17 cellular contexts compared by ENCODE assay signal in the genomic region with DNA sequence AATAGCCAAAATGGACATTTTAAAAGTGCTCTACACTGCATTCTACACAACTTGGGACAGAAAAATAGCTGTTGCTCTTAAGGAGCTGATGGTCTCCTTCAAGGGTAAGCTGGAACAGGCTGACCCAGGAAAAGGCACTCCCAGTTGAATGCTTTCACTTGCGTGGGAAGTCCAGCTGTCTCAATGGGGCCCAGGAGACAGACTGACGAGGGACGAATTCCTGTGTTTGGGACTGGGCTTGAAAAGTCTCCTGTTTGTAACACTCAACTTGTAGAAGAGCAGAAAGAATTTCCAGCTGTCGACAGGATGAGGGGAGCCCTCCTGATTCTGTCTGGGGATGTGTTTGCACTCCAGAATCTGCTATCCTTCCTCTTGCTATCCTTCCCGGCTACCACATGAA.
DNase-seq lines count a peak whose midpoint lies in the region; ATAC-seq and TF ChIP-seq lines count a peak whose summit lies in the region.
"Had no signal": no experiment of that assay in that cellular context is flagged by ENCODE, and none has a peak within 500 bp of the region (broad histone marks: within the 10 kb centered on the region; RNA-seq: fewer than 3 reads in every experiment).

No MANE protein-coding gene starts in this region.

- no peak for TF ChIP-seq CTCF in VCaP (conservative IDR thresholded peaks at IDR 0.05)
- no peak for TF ChIP-seq CTCF in heart left ventricle (IDR thresholded peaks at IDR 0.05)
- no peak for TF ChIP-seq CTCF in nephron progenitor cell (IDR thresholded peaks at IDR 0.05)
- TF ChIP-seq CTCF in testis (IDR thresholded peaks at IDR 0.05), result no peak

- TF ChIP-seq POLR2A in heart left ventricle (IDR thresholded peaks at IDR 0.05) (no peak), testis (IDR thresholded peaks at IDR 0.05) (no peak)

- H3K27me3 ChIP-seq in heart left ventricle (no peaks in the 10 kb centered on the region), testis (no peaks in the 10 kb centered on the region)

- H3K4me3 ChIP-seq in heart left ventricle (no peak overlapping the region), testis (no peak overlapping the region)
- H3K4me3 ChIP-seq: GM12878, K562 had no signal

- peak; percentile 67 to 90 (median 78) for ATAC-seq in heart left ventricle
- ATAC-seq: activated CD4-positive, alpha-beta T cell treated with anti-CD3 and anti-CD28 coated beads for 36 hours; GM12878; K562; natural killer cell; Panc1 had no signal

- intact Hi-C loops in heart left ventricle (cut with DNase I) (no loop called here), testis (cut with DNase I; ENCODE audit: low total_unique reads) (no loop called here)

- H3K4me1 ChIP-seq in heart left ventricle (peaks cover 0 to 43% (median 29%) of the 10 kb centered on the region in 12 donors), testis (peaks cover 38% of the 10 kb centered on the region)

- H3K9me3 ChIP-seq in heart left ventricle (peaks cover 0 to 37% (median 27%) of the 10 kb centered on the region in 12 donors), testis (no peaks in the 10 kb centered on the region)

- H3K4me1 Mint-ChIP-seq in nephron progenitor cell, result no peaks in the 10 kb centered on the region

- DNase-seq in heart left ventricle, result peak in 4 of 5 donors; percentile 62 to 76 (median 70)
- DNase-seq in nephron progenitor cell, result no peak
- DNase-seq in testis, result peak; percentile 50
- DNase-seq in amygdala (lab: John Stamatoyannopoulos, UW), result no peak
- no peak for DNase-seq in NCI-H1694 (lab: John Stamatoyannopoulos, UW)
- DNase-seq in NCI-H187 treated with DMSO at 0.1 percent for 48 hours (lab: John Stamatoyannopoulos, UW), result no peak
- no peak for DNase-seq in ureter (ENCODE audit: low spot score)
- DNase-seq: activated CD4-positive, alpha-beta T cell treated with anti-CD3 and anti-CD28 coated beads for 36 hours; activated T-cell treated with anti-CD3 and anti-CD28 coated beads, Interleukin-2, amount 50 U/mL, for 1 hour; DND-41; natural killer cell; NCI-H1436; NCI-H524 had no signal

- H3K9me3 Mint-ChIP-seq in nephron progenitor cell, result peaks cover 47% of the 10 kb centered on the region

- peak overlapping the region; percentile 12 for H3K27ac Mint-ChIP-seq in nephron progenitor cell
- H3K27ac Mint-ChIP-seq: activated CD4-positive, alpha-beta T cell treated with anti-CD3 and anti-CD28 coated beads for 36 hours; natural killer cell had no signal

- H3K27ac ChIP-seq in VCaP, result peak overlapping the region; percentile 43
- peak overlapping the region; percentile 20 to 79 (median 62) for H3K27ac ChIP-seq in heart left ventricle
- peak overlapping the region; percentile 25 to 76 for H3K27ac ChIP-seq in testis

- no peak overlapping the region for H3K4me3 Mint-ChIP-seq in nephron progenitor cell
- H3K4me3 Mint-ChIP-seq: activated CD4-positive, alpha-beta T cell treated with anti-CD3 and anti-CD28 coated beads for 36 hours; natural killer cell had no signal

- H3K36me3 ChIP-seq in heart left ventricle (no peaks in the 10 kb centered on the region), testis (ENCODE audit: low read depth, missing control alignments) (no peaks in the 10 kb centered on the region)

- WGBS in heart left ventricle, 4 donors, result 44 to 60% (median 53%) methylated on average over 5 of the region's 5 CpGs
- 33 to 49% methylated on average over 5 of the region's 5 CpGs for WGBS in testis, 2 donors

- peaks cover 3% of the 10 kb centered on the region for H3K27me3 Mint-ChIP-seq in nephron progenitor cell (ENCODE audit: low read depth, poor library complexity)
- H3K27me3 Mint-ChIP-seq: activated CD4-positive, alpha-beta T cell treated with anti-CD3 and anti-CD28 coated beads for 36 hours had no signal

- H3K36me3 Mint-ChIP-seq in nephron progenitor cell (ENCODE audit: low read depth), result peaks cover 40% of the 10 kb centered on the region

Comparison
In these comparisons a context has a peak if more than half of its experiments do, and no peak if none do; other contexts are left out.
1. DNase-seq: peak in heart left ventricle (4 of 5) and testis (single experiment); none in nephron progenitor cell (single experiment), amygdala (0 of 56), NCI-H1694 (single experiment), NCI-H187 treated with DMSO at 0.1 percent for 48 hours (single experiment) and ureter (single experiment).
2. Peak in every context shown above with its lines, with median percentiles within 50 percentile points of each other: H3K27ac ChIP-seq.